In genomic region chr1:24540906-24541710, GRCh38 we compare ENCODE assay signal across 9 cellular contexts. TPM values are rescaled to one million over a fixed set of nuclear protein-coding genes. Genes with fewer than 3 reads are reported as not detected.
DNase-seq lines count a peak whose midpoint lies in the region; ATAC-seq and TF ChIP-seq lines count a peak whose summit lies in the region.
"Had no signal": no experiment of that assay in that cellular context is flagged by ENCODE, and none has a peak within 500 bp of the region (broad histone marks: within the 10 kb centered on the region; RNA-seq: fewer than 3 reads in every experiment).

No MANE protein-coding gene starts in this region.

- no peak overlapping the region for H3K27ac ChIP-seq in uterus

- no peaks in the 10 kb centered on the region for H3K27me3 Mint-ChIP-seq in activated T-cell treated with anti-CD3 and anti-CD28 coated beads, Interleukin-2, amount 50 U/mL, for 72 hours (ENCODE audit: low read depth)
- H3K27me3 Mint-ChIP-seq in osteocyte (ENCODE audit: unreplicated experiment) = peaks cover 5% of the 10 kb centered on the region

- no peaks in the 10 kb centered on the region for H3K4me1 ChIP-seq in uterus

- no peak for TF ChIP-seq POLR2A in uterus (IDR thresholded peaks at IDR 0.05)

- H3K4me1 Mint-ChIP-seq in activated T-cell treated with anti-CD3 and anti-CD28 coated beads, Interleukin-2, amount 50 U/mL, for 72 hours (ENCODE audit: low read depth) = peaks cover 89% of the 10 kb centered on the region
- peaks cover 15% of the 10 kb centered on the region for H3K4me1 Mint-ChIP-seq in osteocyte (ENCODE audit: unreplicated experiment)

- DNase-seq in AG08396 (ENCODE audit: low spot score) (peak; percentile 71), HT1080 (ENCODE audit: low read depth) (peak; percentile 59), kidney epithelial cell (ENCODE audit: low read depth) (peak; percentile 67), NCI-H82 treated with DMSO at 0.1 percent for 48 hours (lab: John Stamatoyannopoulos, UW; ENCODE audit: unreplicated experiment) (no peak), uterus (no peak), osteocyte (ENCODE audit: extremely low spot score, unreplicated experiment) (no peak), NCI-H187 treated with DMSO at 0.1 percent for 48 hours (lab: John Stamatoyannopoulos, UW) (no peak)
- peak in 1 of 2 donors; percentile 60 for DNase-seq in activated T-cell treated with anti-CD3 and anti-CD28 coated beads, Interleukin-2, amount 50 U/mL, for 72 hours

- TF ChIP-seq CTCF in kidney epithelial cell (IDR thresholded peaks at IDR 0.05; ENCODE audit: insufficient read depth, low read length, poor library complexity, severe bottlenecking) = no peak
- TF ChIP-seq CTCF in uterus (IDR thresholded peaks at IDR 0.05) = no peak
- no peak for TF ChIP-seq CTCF in osteocyte (IDR thresholded peaks at IDR 0.05)

- peak; percentile 47 to 63 for ATAC-seq in activated T-cell treated with anti-CD3 and anti-CD28 coated beads, Interleukin-2, amount 50 U/mL, for 72 hours (replicated peaks in 1 of 2)

- peak overlapping the region; percentile 96 for H3K27ac Mint-ChIP-seq in activated T-cell treated with anti-CD3 and anti-CD28 coated beads, Interleukin-2, amount 50 U/mL, for 72 hours
- no peak overlapping the region for H3K27ac Mint-ChIP-seq in osteocyte (ENCODE audit: unreplicated experiment)

- no peak overlapping the region for H3K4me3 ChIP-seq in kidney epithelial cell (ENCODE audit: low read depth, low read length)
- no peak overlapping the region for H3K4me3 ChIP-seq in uterus

- H3K36me3 ChIP-seq in kidney epithelial cell (ENCODE audit: control insufficient read depth, insufficient read depth, low read length) (no peaks in the 10 kb centered on the region), uterus (no peaks in the 10 kb centered on the region)

- H3K9me3 Mint-ChIP-seq in activated T-cell treated with anti-CD3 and anti-CD28 coated beads, Interleukin-2, amount 50 U/mL, for 72 hours = no peaks in the 10 kb centered on the region
- no peaks in the 10 kb centered on the region for H3K9me3 Mint-ChIP-seq in osteocyte (ENCODE audit: unreplicated experiment)

- no peaks in the 10 kb centered on the region for H3K9me3 ChIP-seq in uterus

- no peaks in the 10 kb centered on the region for H3K27me3 ChIP-seq in kidney epithelial cell (ENCODE audit: control insufficient read depth, insufficient read depth, low read length)
- H3K27me3 ChIP-seq in uterus = no peaks in the 10 kb centered on the region

- intact Hi-C loops in uterus (cut with DNase I; ENCODE audit: low total_unique reads) = no loop called here

- peaks cover 6 to 11% of the 10 kb centered on the region in 2 donors for H3K36me3 Mint-ChIP-seq in activated T-cell treated with anti-CD3 and anti-CD28 coated beads, Interleukin-2, amount 50 U/mL, for 72 hours (ENCODE audit: insufficient read depth in 2 of 2)
- peaks cover 4% of the 10 kb centered on the region for H3K36me3 Mint-ChIP-seq in osteocyte (ENCODE audit: unreplicated experiment)

- peak overlapping the region; percentile 72 to 92 for H3K4me3 Mint-ChIP-seq in activated T-cell treated with anti-CD3 and anti-CD28 coated beads, Interleukin-2, amount 50 U/mL, for 72 hours
- H3K4me3 Mint-ChIP-seq in osteocyte (ENCODE audit: unreplicated experiment) = no peak overlapping the region

RNA-seq across cellular contexts. Expression of gene NCMAP, which starts 14.8 kb away (rescaled TPM):
- total RNA-seq in HT1080 (2014; rRNA removed; shearing (Covaris generic)) = not detected in 2 replicates
- not detected in 2 replicates for polyA plus RNA-seq in HT1080 (2015; cell fraction: cytosol; rRNA removed)
- not detected in 2 replicates for polyA plus RNA-seq in HT1080 (2015; cell fraction: nucleus; rRNA removed)
- 1 to 10 TPM in 1 of 2 donors, under 1 TPM in 1; 0.76 to 1.3 TPM for total RNA-seq in activated T-cell treated with anti-CD3 and anti-CD28 coated beads, Interleukin-2, amount 50 U/mL, for 72 hours
- total RNA-seq in kidney epithelial cell = 1.2 and 1.5 TPM in 2 replicates
- under 1 TPM in 2 of 4 donors, not detected in 2; 0.18 to 0.48 TPM for total RNA-seq in uterus
- not detected in 2 replicates for total RNA-seq in osteocyte
- total RNA-seq: pulmonary artery endothelial cell had no signal

RNA-seq across cellular contexts. Expression of gene RCAN3, which starts 38.5 kb away (rescaled TPM):
- total RNA-seq in HT1080 (2014; rRNA removed; shearing (Covaris generic)) = 6.5 and 8.8 TPM in 2 replicates
- 6.9 and 7.4 TPM in 2 replicates for polyA plus RNA-seq in HT1080 (2015; cell fraction: cytosol; rRNA removed)
- polyA plus RNA-seq in HT1080 (2015; cell fraction: nucleus; rRNA removed) = 4.0 and 4.8 TPM in 2 replicates
- 100 to 1,000 TPM; 103 to 151 TPM for total RNA-seq in activated T-cell treated with anti-CD3 and anti-CD28 coated beads, Interleukin-2, amount 50 U/mL, for 72 hours
- total RNA-seq in kidney epithelial cell (20.3 and 24.4 TPM in 2 replicates), uterus (10 to 100 TPM in 2 of 4 donors, 1 to 10 TPM in 2; 2.6 to 22.1 (median 7.3) TPM), osteocyte (9.8 and 10.3 TPM in 2 replicates)

Comparison
In these comparisons a context has a peak if more than half of its experiments do, and no peak if none do; other contexts are left out.
1. DNase-seq: peak in AG08396 (single experiment), HT1080 (single experiment) and kidney epithelial cell (single experiment); none in NCI-H82 treated with DMSO at 0.1 percent for 48 hours (single experiment), uterus (0 of 2), osteocyte (single experiment) and NCI-H187 treated with DMSO at 0.1 percent for 48 hours (single experiment).